Comparison of ENCODE assay signal across 1 cellular context in genomic region chr1:67532452-67533216, GRCh38.
A peak's percentile ranks its signal among the peaks of the same experiment; 100 is the strongest.
TF ChIP-seq lines count a peak whose summit lies in the region.

No MANE protein-coding gene starts in this region.

TF ChIP-seq in HepG2, 621 proteins besides CTCF, POLR2A, EP300 and RAD21 (continued from another document and continues in another):
- TF ChIP-seq RERE (CRISPR knock-in tag; IDR thresholded peaks at IDR 0.05; ENCODE audit: low read depth) (no peak), PCBP1 (IDR thresholded peaks at IDR 0.05; ENCODE audit: borderline replicate concordance, low read depth, low read length) (no peak), GPN1 (CRISPR knock-in tag; IDR thresholded peaks at IDR 0.05; ENCODE audit: borderline replicate concordance) (no peak), ATF7 (IDR thresholded peaks at IDR 0.05) (no peak), ATF7 (CRISPR knock-in tag; IDR thresholded peaks at IDR 0.05) (no peak), WIZ (CRISPR knock-in tag; IDR thresholded peaks at IDR 0.05) (no peak), ZMYM4 (CRISPR knock-in tag; IDR thresholded peaks at IDR 0.05) (0 out of 2 replicates have a peak, but pooled peaks have one; percentile 29), ZSCAN29 (CRISPR knock-in tag; conservative IDR thresholded peaks at IDR 0.05) (0 out of 2 replicates have a peak, but pooled peaks have one; percentile 41), GPBP1L1 (CRISPR knock-in tag; IDR thresholded peaks at IDR 0.05) (no peak), ZNF142 (CRISPR knock-in tag; IDR thresholded peaks at IDR 0.05) (peak; percentile 58; the same call in 1 of the 2 replicates), ZNF280B (CRISPR knock-in tag; IDR thresholded peaks at IDR 0.05; ENCODE audit: borderline replicate concordance) (no peak), ARNT (IDR thresholded peaks at IDR 0.05) (no peak), LCORL (IDR thresholded peaks at IDR 0.05) (no peak), LCORL (CRISPR knock-in tag; IDR thresholded peaks at IDR 0.05) (0 out of 2 replicates have a peak, but pooled peaks have one; percentile 5), ZNF296 (CRISPR knock-in tag; conservative IDR thresholded peaks at IDR 0.05) (no peak), MIXL1 (CRISPR knock-in tag; IDR thresholded peaks at IDR 0.05) (peak; percentile 64; the same call in 1 of the 2 replicates), POGZ (CRISPR knock-in tag; IDR thresholded peaks at IDR 0.05) (peak; percentile 24; the same call in 1 of the 2 replicates), RNF2 (conservative IDR thresholded peaks at IDR 0.05; ENCODE audit: low read depth) (no peak), KIAA2018 (CRISPR knock-in tag; IDR thresholded peaks at IDR 0.05; ENCODE audit: borderline replicate concordance) (no peak), MEF2D (CRISPR knock-in tag; IDR thresholded peaks at IDR 0.05) (0 out of 2 replicates have a peak, but pooled peaks have one; percentile 68), MEIS1 (CRISPR knock-in tag; IDR thresholded peaks at IDR 0.05; ENCODE audit: borderline replicate concordance) (no peak), ZSCAN31 (CRISPR knock-in tag; IDR thresholded peaks at IDR 0.05; ENCODE audit: low read depth) (no peak), ZIK1 (CRISPR knock-in tag; IDR thresholded peaks at IDR 0.05; ENCODE audit: borderline replicate concordance, low read depth) (no peak), CERS6 (CRISPR knock-in tag; IDR thresholded peaks at IDR 0.05) (no peak), ZNF800 (CRISPR knock-in tag; IDR thresholded peaks at IDR 0.05) (no peak), ZNF331 (CRISPR knock-in tag; IDR thresholded peaks at IDR 0.05) (peak; percentile 46; the same call in 1 of the 2 replicates), FOXJ3 (CRISPR knock-in tag; IDR thresholded peaks at IDR 0.05; ENCODE audit: borderline replicate concordance) (0 out of 2 replicates have a peak, but pooled peaks have one; percentile 15), RXRB (CRISPR knock-in tag; IDR thresholded peaks at IDR 0.05; ENCODE audit: borderline replicate concordance) (peak; percentile 27; the same call in 1 of the 2 replicates)
